Comparison of ENCODE assay signal across 18 cellular contexts in the genomic region with DNA sequence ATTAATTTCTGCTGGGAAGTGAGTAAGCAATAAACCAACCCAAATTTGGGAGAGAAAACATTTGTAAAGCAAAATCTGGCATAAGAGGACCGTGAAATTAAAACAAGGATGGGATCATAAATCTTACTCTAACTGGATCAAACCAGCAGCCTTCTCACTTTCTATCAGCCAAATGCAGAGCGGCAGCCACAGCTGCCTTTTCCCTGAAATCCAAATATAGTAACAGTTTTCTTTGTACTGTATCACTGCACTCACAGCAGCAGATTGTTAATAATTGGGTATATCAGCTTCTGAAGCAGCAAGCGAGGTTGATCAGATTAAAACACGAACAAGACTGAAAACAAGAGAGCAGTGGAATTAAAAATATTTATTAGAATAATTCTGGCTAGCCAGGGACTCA.
A peak's percentile ranks its signal among the peaks of the same experiment; 100 is the strongest.
DNase-seq lines count a peak whose midpoint lies in the region; ATAC-seq and TF ChIP-seq lines count a peak whose summit lies in the region.
"Had no signal": no experiment of that assay in that cellular context is flagged by ENCODE, and none has a peak within 500 bp of the region (broad histone marks: within the 10 kb centered on the region; RNA-seq: fewer than 3 reads in every experiment).

No MANE protein-coding gene starts in this region.

- H3K36me3 ChIP-seq in muscle layer of duodenum (ENCODE audit: control insufficient read depth in 1 of 2, insufficient read depth in 2 of 2, low read length in 2 of 2) (no peaks in the 10 kb centered on the region), stomach smooth muscle (ENCODE audit: control insufficient read depth in 2 of 2, insufficient read depth in 2 of 2, low read length in 2 of 2) (no peaks in the 10 kb centered on the region), uterus (no peaks in the 10 kb centered on the region)
- H3K36me3 ChIP-seq: suprapubic skin had no signal

- H3K27ac ChIP-seq in muscle layer of duodenum (ENCODE audit: low read length) (peak overlapping the region; percentile 1), stomach smooth muscle (ENCODE audit: low read length) (peak overlapping the region; percentile 46), uterus (peak overlapping the region in 1 of 2 donors; percentile 72)
- H3K27ac ChIP-seq: foreskin keratinocyte, suprapubic skin had no signal

- peak overlapping the region; percentile 43 to 52 for H3K9ac ChIP-seq in stomach smooth muscle (ENCODE audit: low read length in 2 of 2)

- no peaks in the 10 kb centered on the region for H3K9me3 ChIP-seq in muscle layer of duodenum (ENCODE audit: control insufficient read depth in 1 of 2, low read length in 2 of 2)
- H3K9me3 ChIP-seq in stomach smooth muscle (ENCODE audit: control insufficient read depth in 2 of 2, low read length in 2 of 2): no peaks in the 10 kb centered on the region
- no peaks in the 10 kb centered on the region for H3K9me3 ChIP-seq in uterus
- H3K9me3 ChIP-seq: Caco-2, suprapubic skin had no signal

- intact Hi-C loops in uterus (cut with DNase I; ENCODE audit: low total_unique reads): no loop called here

- DNase-seq in NCI-H2081 (lab: John Stamatoyannopoulos, UW): peak; percentile 15 to 74
- peak; percentile 4 to 12 for DNase-seq in SHP77 (lab: John Stamatoyannopoulos, UW)
- DNase-seq in uterus: no peak
- no peak for DNase-seq in activated gamma-delta T cell treated with Interleukin-2 at 50 U/mL for 16 hours
- no peak for DNase-seq in D341Med (ENCODE audit: low spot score)
- DNase-seq: activated naive CD8-positive, alpha-beta T cell treated with anti-CD3 and anti-CD28 coated beads, Interleukin-2, amount 50 U/mL, for 24 hours; Caco-2; foreskin keratinocyte; occipital lobe; small intestine; stimulated activated CD4-positive, alpha-beta T cell treated with anti-CD3 and anti-CD28 coated beads, Interleukin-4, amount 100 ng/mL, for 4 hours had no signal

- no peaks in the 10 kb centered on the region for H3K27me3 ChIP-seq in muscle layer of duodenum (ENCODE audit: low read depth, low read length)
- no peaks in the 10 kb centered on the region for H3K27me3 ChIP-seq in stomach smooth muscle (ENCODE audit: control insufficient read depth in 1 of 2, insufficient read depth in 2 of 2, low read length in 2 of 2)
- H3K27me3 ChIP-seq in uterus: no peaks in the 10 kb centered on the region
- H3K27me3 ChIP-seq: foreskin keratinocyte, suprapubic skin had no signal

- TF ChIP-seq POLR2A in uterus (IDR thresholded peaks at IDR 0.05): no peak

- peak overlapping the region; percentile 52 to 53 for H3K4me3 ChIP-seq in muscle layer of duodenum (ENCODE audit: low read depth in 1 of 2, low read length in 2 of 2)
- peak overlapping the region; percentile 69 to 73 for H3K4me3 ChIP-seq in stomach smooth muscle (ENCODE audit: low read length in 2 of 2)
- peak overlapping the region in 1 of 2 donors; percentile 10 for H3K4me3 ChIP-seq in uterus
- H3K4me3 ChIP-seq: suprapubic skin had no signal

- no peak for TF ChIP-seq CTCF in uterus (IDR thresholded peaks at IDR 0.05)

- no peak for ATAC-seq in GM21825 (IDR thresholded peaks at IDR 0.05; ENCODE audit: unreplicated experiment)
- ATAC-seq: activated CD4-positive, CD25-positive, alpha-beta regulatory T cell treated with anti-CD3 and anti-CD28 coated beads, Interleukin-2, amount 50 U/mL, for 24 hours; activated naive CD8-positive, alpha-beta T cell treated with anti-CD3 and anti-CD28 coated beads, Interleukin-2, amount 50 U/mL, for 24 hours; activated T-helper 17 cell treated with anti-CD3 and anti-CD28 coated beads, Interleukin-2, amount 50 U/mL, for 72 hours; foreskin keratinocyte; left lobe of liver had no signal

- H3K4me1 ChIP-seq in muscle layer of duodenum (ENCODE audit: control insufficient read depth in 1 of 2, insufficient read depth in 2 of 2, low read length in 2 of 2): no peaks in the 10 kb centered on the region
- no peaks in the 10 kb centered on the region for H3K4me1 ChIP-seq in stomach smooth muscle (ENCODE audit: control insufficient read depth, insufficient read depth, low read length)
- no peaks in the 10 kb centered on the region for H3K4me1 ChIP-seq in uterus
- H3K4me1 ChIP-seq: Caco-2, foreskin keratinocyte, suprapubic skin had no signal

Comparison
In these comparisons a context has a peak if more than half of its experiments do, and no peak if none do; other contexts are left out.
1. DNase-seq: peak in NCI-H2081 (2 of 2) and SHP77 (2 of 2); none in uterus (0 of 2), activated gamma-delta T cell treated with Interleukin-2 at 50 U/mL for 16 hours (single experiment) and D341Med (single experiment).